21 cellular contexts compared by ENCODE assay signal in the genomic region with DNA sequence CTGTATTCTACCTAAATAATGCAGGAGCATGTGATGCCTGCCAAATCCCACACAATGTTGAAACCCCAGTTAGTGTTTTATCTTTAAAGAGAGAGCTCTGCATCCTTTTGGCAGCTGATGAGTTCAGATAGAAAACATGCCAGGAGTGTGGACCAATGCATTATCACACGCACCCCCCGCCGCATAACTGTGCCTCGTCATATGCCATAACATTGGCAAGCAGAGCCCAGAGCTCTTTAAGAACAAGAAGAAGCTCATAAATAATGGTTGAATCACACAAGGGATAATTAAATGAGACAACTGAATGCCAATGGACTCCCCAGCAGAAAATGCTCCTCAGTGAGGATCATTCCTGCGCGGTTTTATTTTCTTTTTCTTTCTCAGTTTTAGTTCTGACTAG. TPM values are rescaled to one million over a fixed set of nuclear protein-coding genes. Genes with fewer than 3 reads are reported as not detected.
"Had no signal": no experiment of that assay in that cellular context is flagged by ENCODE, and none has a peak within 500 bp of the region (broad histone marks: within the 10 kb centered on the region; RNA-seq: fewer than 3 reads in every experiment).

No MANE protein-coding gene starts in this region.

- H3K36me3 ChIP-seq: breast epithelium, pancreas, sigmoid colon, stomach had no signal

- H3K27ac ChIP-seq: breast epithelium, pancreas, sigmoid colon, stomach had no signal

- ATAC-seq: activated T-helper 17 cell treated with anti-CD3 and anti-CD28 coated beads, Interleukin-2, amount 50 U/mL, for 72 hours; esophagus mucosa; left colon; natural killer cell; pancreas; stimulated activated effector memory CD8-positive, alpha-beta T cell treated with anti-CD3 and anti-CD28 coated beads, Interleukin-12 subunit alpha, Interleukin-12 subunit beta, amount 100 ng/mL, for 72 hours had no signal

- H3K4me3 Mint-ChIP-seq: activated CD4-positive, alpha-beta memory T cell treated with anti-CD3 and anti-CD28 coated beads, Interleukin-2, amount 10 ng/mL, durations not matched to agents 7 days and 5 days; activated T-helper 17 cell treated with anti-CD3 and anti-CD28 coated beads, Interleukin-2, amount 50 U/mL, for 72 hours; natural killer cell; stimulated activated effector memory CD8-positive, alpha-beta T cell treated with anti-CD3 and anti-CD28 coated beads, Interleukin-12 subunit alpha, Interleukin-12 subunit beta, amount 100 ng/mL, for 72 hours had no signal

- H3K27ac Mint-ChIP-seq: activated CD4-positive, alpha-beta memory T cell treated with anti-CD3 and anti-CD28 coated beads, Interleukin-2, amount 10 ng/mL, durations not matched to agents 7 days and 5 days; activated T-helper 17 cell treated with anti-CD3 and anti-CD28 coated beads, Interleukin-2, amount 50 U/mL, for 72 hours; natural killer cell; stimulated activated effector memory CD8-positive, alpha-beta T cell treated with anti-CD3 and anti-CD28 coated beads, Interleukin-12 subunit alpha, Interleukin-12 subunit beta, amount 100 ng/mL, for 72 hours had no signal

- H3K4me1 Mint-ChIP-seq: activated CD4-positive, alpha-beta memory T cell treated with anti-CD3 and anti-CD28 coated beads, Interleukin-2, amount 10 ng/mL, durations not matched to agents 7 days and 5 days; activated T-helper 17 cell treated with anti-CD3 and anti-CD28 coated beads, Interleukin-2, amount 50 U/mL, for 72 hours; natural killer cell; stimulated activated effector memory CD8-positive, alpha-beta T cell treated with anti-CD3 and anti-CD28 coated beads, Interleukin-12 subunit alpha, Interleukin-12 subunit beta, amount 100 ng/mL, for 72 hours had no signal

- DNase-seq: activated CD4-positive, alpha-beta memory T cell treated with anti-CD3 and anti-CD28 coated beads, Interleukin-2, amount 10 ng/mL, durations not matched to agents 7 days and 5 days; activated CD4-positive, alpha-beta T cell treated with anti-CD3 and anti-CD28 coated beads for 48 hours; activated CD4-positive, CD25-positive, alpha-beta regulatory T cell; activated naive CD4-positive, alpha-beta T cell; activated T-cell treated with anti-CD3 and anti-CD28 coated beads, Interleukin-2, amount 50 U/mL, for 1 hour; effector CD8-positive, alpha-beta T cell; glutamatergic neuron; hypothalamus; islet precursor cell; left colon; natural killer cell; pancreas; sigmoid colon; stimulated activated CD4-positive, alpha-beta T cell treated with anti-CD3 and anti-CD28 coated beads, Interleukin-4, amount 100 ng/mL, for 24 hours; stomach; trophoblast cell had no signal

- H3K9me3 Mint-ChIP-seq: activated CD4-positive, alpha-beta memory T cell treated with anti-CD3 and anti-CD28 coated beads, Interleukin-2, amount 10 ng/mL, durations not matched to agents 7 days and 5 days had no signal

- H3K4me1 ChIP-seq: breast epithelium, pancreas, stomach had no signal

- H3K27me3 Mint-ChIP-seq: activated CD4-positive, alpha-beta memory T cell treated with anti-CD3 and anti-CD28 coated beads, Interleukin-2, amount 10 ng/mL, durations not matched to agents 7 days and 5 days; activated T-helper 17 cell treated with anti-CD3 and anti-CD28 coated beads, Interleukin-2, amount 50 U/mL, for 72 hours had no signal

- H3K9me3 ChIP-seq: breast epithelium, pancreas, sigmoid colon, stomach had no signal

- H3K4me3 ChIP-seq: breast epithelium, lung, pancreas, sigmoid colon, stomach had no signal

- H3K36me3 Mint-ChIP-seq: natural killer cell; stimulated activated effector memory CD8-positive, alpha-beta T cell treated with anti-CD3 and anti-CD28 coated beads, Interleukin-12 subunit alpha, Interleukin-12 subunit beta, amount 100 ng/mL, for 72 hours had no signal

- H3K27me3 ChIP-seq: breast epithelium, pancreas, sigmoid colon, stomach had no signal

RNA-seq across cellular contexts. Expression of gene RORB, which starts 52.7 kb away (rescaled TPM):
- total RNA-seq: activated T-helper 17 cell treated with anti-CD3 and anti-CD28 coated beads, Interleukin-2, amount 50 U/mL, for 72 hours had no signal
